ENCODE assay signal across 24 cellular contexts in the genomic region with DNA sequence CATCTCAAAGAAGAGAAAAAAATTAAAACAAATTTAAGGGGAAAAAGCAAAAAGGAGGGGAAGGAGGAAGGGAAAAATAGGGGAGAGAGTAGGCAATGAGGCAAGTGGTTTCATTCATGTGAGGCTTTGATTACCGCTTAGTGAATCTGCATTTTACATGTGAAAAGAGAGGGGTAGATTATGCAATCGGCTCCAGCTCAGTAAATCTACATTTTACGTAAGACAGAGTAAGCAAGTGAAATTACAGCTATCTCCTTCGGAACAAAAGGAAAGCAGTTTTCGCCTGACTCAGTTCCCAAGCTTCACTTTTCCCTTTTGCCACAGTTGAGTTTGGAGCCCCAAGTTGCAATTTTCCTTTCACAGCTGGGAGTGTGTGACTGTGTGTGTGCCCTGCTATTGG. TPM values are rescaled to one million over a fixed set of nuclear protein-coding genes. Genes with fewer than 3 reads are reported as not detected.
"Had no signal": no experiment of that assay in that cellular context is flagged by ENCODE, and none has a peak within 500 bp of the region (broad histone marks: within the 10 kb centered on the region; RNA-seq: fewer than 3 reads in every experiment).

No MANE protein-coding gene starts in this region.

- H3K9me3 ChIP-seq: gastroesophageal sphincter, pancreas, psoas muscle, right atrium auricular region, suprapubic skin, tibial nerve had no signal

- H3K27me3 ChIP-seq: pancreas, right atrium auricular region, suprapubic skin, tibial nerve had no signal

- H3K4me3 ChIP-seq: gastroesophageal sphincter, pancreas, psoas muscle, right atrium auricular region, suprapubic skin, tibial nerve had no signal

- H3K4me1 ChIP-seq: gastroesophageal sphincter, pancreas, psoas muscle, right atrium auricular region, tibial nerve had no signal

- H3K27ac ChIP-seq: gastroesophageal sphincter, pancreas, psoas muscle, right atrium auricular region, suprapubic skin, tibial nerve had no signal

- H3K36me3 ChIP-seq: gastroesophageal sphincter, pancreas, right atrium auricular region, suprapubic skin had no signal

- DNase-seq: activated CD4-positive, alpha-beta T cell treated with anti-CD3 and anti-CD28 coated beads for 4 hours; activated CD4-positive, alpha-beta T cell treated with anti-CD3 and anti-CD28 coated beads, Interleukin-2, amount 50 U/mL, for 48 hours; activated CD4-positive, CD25-positive, alpha-beta regulatory T cell; activated CD8-positive, alpha-beta memory T cell treated with anti-CD3 and anti-CD28 coated beads, Interleukin-2, amount 50 U/mL, for 48 hours; activated naive CD4-positive, alpha-beta T cell; activated naive CD8-positive, alpha-beta T cell treated with anti-CD3 and anti-CD28 coated beads for 36 hours; activated T-cell treated with anti-CD3 and anti-CD28 coated beads, Interleukin-2, amount 50 U/mL, for 4 hours; central memory CD4-positive, alpha-beta T cell; dermis blood vessel endothelial cell; effector CD8-positive, alpha-beta T cell; hypothalamus; left colon; pancreas; psoas muscle; stimulated activated CD4-positive, alpha-beta T cell treated with anti-CD3 and anti-CD28 coated beads, Interleukin-4, amount 100 ng/mL, for 4 hours; T1000 had no signal

- FAIRE-seq: astrocyte, endothelial cell of umbilical vein, keratinocyte, pancreas had no signal

- ATAC-seq: activated T-cell treated with anti-CD3 and anti-CD28 coated beads, Interleukin-2, amount 50 U/mL, for 4 hours; esophagus mucosa; gastroesophageal sphincter; left colon; pancreas; psoas muscle had no signal

RNA-seq across cellular contexts. Expression of gene COL5A3, which starts 58.0 kb away (rescaled TPM):
- total RNA-seq: endothelial cell of umbilical vein had no signal
- polyA plus RNA-seq: endothelial cell of umbilical vein had no signal
